In genomic region chr12:112116232-112117060, GRCh38 we compare ENCODE assay signal across 8 cellular contexts. TPM values are rescaled to one million over a fixed set of nuclear protein-coding genes. Genes with fewer than 3 reads are reported as not detected.
DNase-seq lines count a peak whose midpoint lies in the region; ATAC-seq and TF ChIP-seq lines count a peak whose summit lies in the region.

No MANE protein-coding gene starts in this region.

- POLR2A ChIA-PET in SK-N-SH (lab: Yijun Ruan, JAX): interaction anchor here (0.5 to 2.3 kb wide), 4 partner anchors 9 to 268 kb away, joined by 3 to 17 read pairs (median 7); partner anchors contain the start of gene TRAFD1

- H3K4me1 Mint-ChIP-seq in endothelial cell (ENCODE audit: unreplicated experiment) (peaks cover 10% of the 10 kb centered on the region), mesothelial cell of epicardium (peaks cover 11% of the 10 kb centered on the region)

- intact Hi-C loops in upper lobe of right lung (cut with DNase I): no loop called here

- CTCF ChIA-PET in SK-N-SH (lab: Yijun Ruan, JAX): no interaction called here

- H3K4me3 ChIP-seq in SK-N-SH (ENCODE audit: low read depth in 2 of 2, low read length in 1 of 2): no peak overlapping the region
- no peak overlapping the region for H3K4me3 ChIP-seq in upper lobe of right lung

- peak; percentile 95 for ATAC-seq in upper lobe of right lung

- H3F3A ChIP-seq in SK-N-SH (replicated peaks; ENCODE audit: insufficient read depth): peaks cover 11% of the 10 kb centered on the region

- no peaks in the 10 kb centered on the region for H3K9me3 Mint-ChIP-seq in endothelial cell (ENCODE audit: unreplicated experiment)
- H3K9me3 Mint-ChIP-seq in mesothelial cell of epicardium: no peaks in the 10 kb centered on the region

- H3K27ac Mint-ChIP-seq in endothelial cell (ENCODE audit: unreplicated experiment): peak overlapping the region; percentile 87
- H3K27ac Mint-ChIP-seq in mesothelial cell of epicardium: peak overlapping the region; percentile 73

- H3K4me2 ChIP-seq in SK-N-SH: no peak overlapping the region

- H3K36me3 Mint-ChIP-seq in endothelial cell (ENCODE audit: low read depth, unreplicated experiment) (no peaks in the 10 kb centered on the region), mesothelial cell of epicardium (no peaks in the 10 kb centered on the region)

- TF ChIP-seq CTCF in SK-N-SH (IDR thresholded peaks at IDR 0.05): no peak
- no peak for TF ChIP-seq CTCF in endothelial cell (IDR thresholded peaks at IDR 0.05; ENCODE audit: unreplicated experiment)
- no peak for TF ChIP-seq CTCF in mesothelial cell of epicardium (IDR thresholded peaks at IDR 0.05; ENCODE audit: unreplicated experiment)
- TF ChIP-seq CTCF in upper lobe of right lung (IDR thresholded peaks at IDR 0.05): no peak

- WGBS in SK-N-SH (ENCODE audit: low lambda C conversion rate): 76% methylated on average over 6 of the region's 7 CpGs

- no peak for TF ChIP-seq EP300 in SK-N-SH (IDR thresholded peaks at IDR 0.05; ENCODE audit: borderline replicate concordance in 1 of 2, low read depth in 1 of 2, low read length in 1 of 2)

- H3K9me3 ChIP-seq in ES-I3 (ENCODE audit: control insufficient read depth, insufficient read depth, low read length) (no peaks in the 10 kb centered on the region), SK-N-SH (no peaks in the 10 kb centered on the region), upper lobe of right lung (no peaks in the 10 kb centered on the region)

- peak; percentile 85 to 90 for DNase-seq in Kasumi-1 (lab: John Stamatoyannopoulos, UW)
- DNase-seq in SK-N-SH: peak; percentile 82
- peak; percentile 60 for DNase-seq in endothelial cell (ENCODE audit: low spot score)
- peak in 1 of 2 experiments; percentile 44 for DNase-seq in mesothelial cell of epicardium (ENCODE audit: low spot score in 2 of 2, unreplicated experiment in 2 of 2)
- peak; percentile 75 for DNase-seq in upper lobe of right lung
- no peak for DNase-seq in glomerular visceral epithelial cell (ENCODE audit: extremely low spot score)
- no peak for DNase-seq in activated CD4-positive, CD25-positive, alpha-beta regulatory T cell treated with anti-CD3 and anti-CD28 coated beads, Interleukin-2, amount 50 U/mL, for 72 hours

- TF ChIP-seq RAD21 in SK-N-SH (IDR thresholded peaks at IDR 0.05; ENCODE audit: low read length): 0 out of 2 replicates have a peak, but pooled peaks have one; percentile 7

- H3K4me3 Mint-ChIP-seq in endothelial cell (ENCODE audit: unreplicated experiment): peak overlapping the region; percentile 5
- peak overlapping the region; percentile 10 for H3K4me3 Mint-ChIP-seq in mesothelial cell of epicardium

- no peaks in the 10 kb centered on the region for H3K9me2 ChIP-seq in SK-N-SH

- H3K9ac ChIP-seq in ES-I3 (ENCODE audit: low read depth, low read length): peak overlapping the region; percentile 37; the same call in 1 of the 2 replicates
- 0 out of 2 replicates have a peak overlapping the region, but pooled peaks have one; percentile 9 for H3K9ac ChIP-seq in SK-N-SH

- H3K27ac ChIP-seq in SK-N-SH (ENCODE audit: low read depth in 2 of 2, low read length in 1 of 2) (peak overlapping the region; percentile 35 to 74), upper lobe of right lung (peak overlapping the region; percentile 69)

- H3K27me3 ChIP-seq in SK-N-SH (ENCODE audit: insufficient read depth) (no peaks in the 10 kb centered on the region), upper lobe of right lung (no peaks in the 10 kb centered on the region)

- H3K4me1 ChIP-seq in ES-I3 (ENCODE audit: insufficient read depth, low read length) (peaks cover 14% of the 10 kb centered on the region; the same call in 1 of the 2 replicates), SK-N-SH (ENCODE audit: control insufficient read depth in 1 of 2, insufficient read depth in 2 of 2, low read depth in 1 of 2, low read length in 1 of 2) (peaks cover 10 to 12% of the 10 kb centered on the region in 2 experiments; a peak in 2 of 4 replicates), upper lobe of right lung (peaks cover 14% of the 10 kb centered on the region)

- H4K20me1 ChIP-seq in SK-N-SH (ENCODE audit: insufficient read depth): no peaks in the 10 kb centered on the region

- peaks cover 2% of the 10 kb centered on the region for H3K27me3 Mint-ChIP-seq in endothelial cell (ENCODE audit: unreplicated experiment)
- no peaks in the 10 kb centered on the region for H3K27me3 Mint-ChIP-seq in mesothelial cell of epicardium (ENCODE audit: low read depth)

- H3K36me3 ChIP-seq in ES-I3 (ENCODE audit: insufficient read depth, low read length) (no peaks in the 10 kb centered on the region), SK-N-SH (replicated peaks in 1 of 2; ENCODE audit: control insufficient read depth in 1 of 2, insufficient read depth in 2 of 2, low read length in 1 of 2) (no peaks in the 10 kb centered on the region), upper lobe of right lung (no peaks in the 10 kb centered on the region)

- peak overlapping the region; percentile 99 for H2AFZ ChIP-seq in SK-N-SH (ENCODE audit: low read depth)

- no peaks in the 10 kb centered on the region for H3K79me2 ChIP-seq in SK-N-SH (ENCODE audit: insufficient read depth)

TF ChIP-seq in SK-N-SH, 30 proteins besides CTCF, POLR2A, EP300 and RAD21:
- TF ChIP-seq POLR2AphosphoS5 (IDR thresholded peaks at IDR 0.05; ENCODE audit: low read depth, low read length) (0 out of 2 replicates have a peak, but pooled peaks have one; percentile 27), NRF1 (IDR thresholded peaks at IDR 0.05; ENCODE audit: low read depth, low read length) (no peak)

RNA-seq across cellular contexts. Expression of gene NAA25, which starts 7.9 kb away (rescaled TPM):
- polyA plus RNA-seq in SK-N-SH (2012; rRNA removed): 4.4 and 6.0 TPM in 2 replicates
- 5.3 and 6.4 TPM in 2 replicates for polyA plus RNA-seq in SK-N-SH (2012; cell fraction: cytosol; rRNA removed)
- 7.3 and 13.6 TPM in 2 replicates for polyA plus RNA-seq in SK-N-SH (2012; cell fraction: nucleus; rRNA removed)
- total RNA-seq in endothelial cell (ENCODE audit: unreplicated experiment) (23.4 TPM), mesothelial cell of epicardium (37.3 to 43.8 TPM (median 37.4 TPM) in 3 replicates), upper lobe of right lung (18.8 TPM)

RNA-seq across cellular contexts. Expression of gene TRAFD1, which starts 8.9 kb away (rescaled TPM):
- 12.4 and 18.2 TPM in 2 replicates for polyA plus RNA-seq in SK-N-SH (2012; rRNA removed)
- 15.0 and 16.3 TPM in 2 replicates for polyA plus RNA-seq in SK-N-SH (2012; cell fraction: cytosol; rRNA removed)
- polyA plus RNA-seq in SK-N-SH (2012; cell fraction: nucleus; rRNA removed): 12.6 and 16.7 TPM in 2 replicates
- total RNA-seq in endothelial cell (ENCODE audit: unreplicated experiment) (38.8 TPM), mesothelial cell of epicardium (35.0 to 36.5 TPM (median 36.1 TPM) in 3 replicates), upper lobe of right lung (35.3 TPM)

Comparison
In these comparisons a context has a peak if more than half of its experiments do, and no peak if none do; other contexts are left out.
1. DNase-seq: peak in Kasumi-1 (2 of 2), SK-N-SH (single experiment), endothelial cell (single experiment) and upper lobe of right lung (single experiment); none in glomerular visceral epithelial cell (single experiment) and activated CD4-positive, CD25-positive, alpha-beta regulatory T cell treated with anti-CD3 and anti-CD28 coated beads, Interleukin-2, amount 50 U/mL, for 72 hours (single experiment).